Comparison of ENCODE assay signal across 9 cellular contexts in genomic region chr10:102505462-102506115, GRCh38. TPM values are rescaled to one million over a fixed set of nuclear protein-coding genes. Genes with fewer than 3 reads are reported as not detected.
DNase-seq lines count a peak whose midpoint lies in the region; ATAC-seq and TF ChIP-seq lines count a peak whose summit lies in the region.
"Had no signal": no experiment of that assay in that cellular context is flagged by ENCODE, and none has a peak within 500 bp of the region (broad histone marks: within the 10 kb centered on the region; RNA-seq: fewer than 3 reads in every experiment).

No MANE protein-coding gene starts in this region.

- no peak overlapping the region; the same call in 1 of the 2 replicates for H3K4me2 ChIP-seq in MM.1S (ENCODE audit: low read depth, low read length)

- no peaks in the 10 kb centered on the region for H3K27me3 ChIP-seq in SJCRH30
- H3K27me3 ChIP-seq in gastrocnemius medialis, result no peaks in the 10 kb centered on the region
- no peaks in the 10 kb centered on the region for H3K27me3 ChIP-seq in MM.1S (replicated peaks; ENCODE audit: insufficient read depth, low read length)

- peak overlapping the region; percentile 92 for H3K4me3 ChIP-seq in HFF-Myc (replicated peaks; ENCODE audit: low read depth, low read length)
- H3K4me3 ChIP-seq in SJCRH30, result no peak overlapping the region
- peak overlapping the region in 2 of 4 donors; percentile 97 for H3K4me3 ChIP-seq in gastrocnemius medialis
- no peak overlapping the region for H3K4me3 ChIP-seq in MM.1S (ENCODE audit: low read length)

- no peaks in the 10 kb centered on the region for H3K9me3 Mint-ChIP-seq in glutamatergic neuron (ENCODE audit: unreplicated experiment)

- H4K20me1 ChIP-seq in MM.1S (ENCODE audit: insufficient read depth, low read length), result no peaks in the 10 kb centered on the region

- no peaks in the 10 kb centered on the region for H3K36me3 Mint-ChIP-seq in glutamatergic neuron (ENCODE audit: unreplicated experiment)

- H3K79me2 ChIP-seq in MM.1S (ENCODE audit: low read length), result peaks cover 57% of the 10 kb centered on the region

- H2AFZ ChIP-seq in MM.1S (ENCODE audit: low read length), result no peak overlapping the region

- peaks cover 17% of the 10 kb centered on the region for H3F3A ChIP-seq in MM.1S (ENCODE audit: insufficient read depth, low read length)

- ATAC-seq in gastrocnemius medialis (no peak), HG02571 (IDR thresholded peaks at IDR 0.05; ENCODE audit: unreplicated experiment) (no peak)

- peak overlapping the region; percentile 95 for H3K4me3 Mint-ChIP-seq in glutamatergic neuron (ENCODE audit: unreplicated experiment)

- H3K27ac ChIP-seq in SJCRH30 (no peak overlapping the region), gastrocnemius medialis (peak overlapping the region; percentile 86 to 99 (median 91)), MM.1S (ENCODE audit: low read length) (no peak overlapping the region)

- no peak for DNase-seq in HFF-Myc (ENCODE audit: extremely low read depth, low read depth)
- DNase-seq in SJCRH30, result peak; percentile 59 to 69
- DNase-seq in glutamatergic neuron, result peak; percentile 40
- DNase-seq in gastrocnemius medialis, result peak; percentile 23 to 58
- no peak for DNase-seq in MM.1S
- DNase-seq in cerebellar nuclear complex (lab: John Stamatoyannopoulos, UW), result no peak
- no peak for DNase-seq in activated CD8-positive, alpha-beta memory T cell treated with anti-CD3 and anti-CD28 coated beads for 24 hours
- DNase-seq: NCI-H748 treated with DMSO at 0.1 percent for 48 hours had no signal

- H3K4me1 ChIP-seq in SJCRH30 (peaks cover 8% of the 10 kb centered on the region), gastrocnemius medialis (peaks cover 48 to 62% of the 10 kb centered on the region in 2 donors), MM.1S (ENCODE audit: low read length) (peaks cover 18% of the 10 kb centered on the region)

- H3K9me3 ChIP-seq in SJCRH30 (replicated peaks), result no peaks in the 10 kb centered on the region
- H3K9me3 ChIP-seq in gastrocnemius medialis, result no peaks in the 10 kb centered on the region
- H3K9me3 ChIP-seq in MM.1S (replicated peaks; ENCODE audit: insufficient read depth, low read length), result no peaks in the 10 kb centered on the region

- TF ChIP-seq CTCF in HFF-Myc (IDR thresholded peaks at IDR 0.05; ENCODE audit: low read depth, low read length, missing control alignments) (no peak), glutamatergic neuron (IDR thresholded peaks at IDR 0.05; ENCODE audit: partially characterized antibody, unreplicated experiment) (no peak), gastrocnemius medialis (IDR thresholded peaks at IDR 0.05 in 4 of 5, conservative IDR thresholded peaks at IDR 0.05 in 1 of 5) (no peak), MM.1S (IDR thresholded peaks at IDR 0.05; ENCODE audit: low read length) (no peak)

- in situ Hi-C loops in gastrocnemius medialis (cut with MboI; ENCODE audit: low sequenced_read_pairs in 4 of 4), result loop anchor here in 2 of 4 donors (5.0 kb wide), 2 partner anchors 82 to 87 kb away; no protein-coding TSS in a partner anchor

- H3K9ac ChIP-seq in MM.1S (ENCODE audit: low read length), result no peak overlapping the region

- no peak overlapping the region for H3K27ac Mint-ChIP-seq in glutamatergic neuron (ENCODE audit: unreplicated experiment)

- no peaks in the 10 kb centered on the region for H3K27me3 Mint-ChIP-seq in glutamatergic neuron (ENCODE audit: unreplicated experiment)

- TF ChIP-seq POLR2A in gastrocnemius medialis (IDR thresholded peaks at IDR 0.05), result no peak

- peaks cover 15% of the 10 kb centered on the region for H3K36me3 ChIP-seq in SJCRH30
- peaks cover 0 to 15% of the 10 kb centered on the region in 2 donors for H3K36me3 ChIP-seq in gastrocnemius medialis
- peaks cover 7% of the 10 kb centered on the region; the same call in 1 of the 2 replicates for H3K36me3 ChIP-seq in MM.1S (replicated peaks; ENCODE audit: insufficient read depth, low read length)

- intact Hi-C loops in gastrocnemius medialis (cut with DNase I; ENCODE audit: low total_unique reads), result loop anchor here (10.0 kb wide), 2 partner anchors 209 to 269 kb away; partner anchors contain the start of genes ARL3 and SFXN2

- H3K9me2 ChIP-seq in MM.1S (replicated peaks; ENCODE audit: insufficient read depth, low read length), result no peaks in the 10 kb centered on the region

- H3K4me1 Mint-ChIP-seq in glutamatergic neuron (ENCODE audit: low read depth, unreplicated experiment), result peaks cover 10% of the 10 kb centered on the region

RNA-seq across cellular contexts. Expression of gene SUFU, which starts 1.8 kb away (rescaled TPM):
- total RNA-seq in SJCRH30 (2014; rRNA removed; shearing (Covaris generic)), result 10.5 and 12.6 TPM in 2 replicates
- 19.9 TPM for total RNA-seq in glutamatergic neuron (ENCODE audit: unreplicated experiment)
- 10 to 100 TPM in 1 of 4 donors, 1 to 10 TPM in 3; 7.3 to 11.8 (median 7.9) TPM for total RNA-seq in gastrocnemius medialis

RNA-seq across cellular contexts. Expression of gene ACTR1A, which starts 3.1 kb away (rescaled TPM):
- 257 and 271 TPM in 2 replicates for total RNA-seq in SJCRH30 (2014; rRNA removed; shearing (Covaris generic))
- total RNA-seq in glutamatergic neuron (ENCODE audit: unreplicated experiment) (250 TPM), gastrocnemius medialis (100 to 1,000 TPM; 212 to 261 (median 252) TPM)

RNA-seq across cellular contexts. Expression of gene C10orf95, which starts 54.2 kb away (rescaled TPM):
- total RNA-seq in SJCRH30 (2014; rRNA removed; shearing (Covaris generic)), result 0.08 and 0.15 TPM in 2 replicates
- total RNA-seq in glutamatergic neuron (ENCODE audit: unreplicated experiment) (not detected), gastrocnemius medialis (not detected)

Comparison
In these comparisons a context has a peak if more than half of its experiments do, and no peak if none do; other contexts are left out.
1. DNase-seq: peak in SJCRH30 (2 of 2), glutamatergic neuron (single experiment) and gastrocnemius medialis (2 of 2); none in HFF-Myc (single experiment), MM.1S (single experiment), cerebellar nuclear complex (0 of 2) and activated CD8-positive, alpha-beta memory T cell treated with anti-CD3 and anti-CD28 coated beads for 24 hours (single experiment).
2. H3K27ac ChIP-seq: peak in gastrocnemius medialis (4 of 4); none in SJCRH30 (single experiment) and MM.1S (single experiment).